In genomic region chr17:12288007-12288406, GRCh38 we compare ENCODE assay signal across 23 cellular contexts.
"Had no signal": no experiment of that assay in that cellular context is flagged by ENCODE, and none has a peak within 500 bp of the region (broad histone marks: within the 10 kb centered on the region; RNA-seq: fewer than 3 reads in every experiment).

No MANE protein-coding gene starts in this region.

- H3K9me3 Mint-ChIP-seq: activated T-cell treated with anti-CD3 and anti-CD28 coated beads, Interleukin-2, amount 50 U/mL, for 24 hours had no signal

- H3K4me2 ChIP-seq: KMS-11, PC-9 had no signal

- ATAC-seq: activated CD4-positive, CD25-positive, alpha-beta regulatory T cell treated with anti-CD3 and anti-CD28 coated beads, Interleukin-2, amount 50 U/mL, for 24 hours; activated CD8-positive, alpha-beta memory T cell treated with anti-CD3 and anti-CD28 coated beads, Interleukin-2, amount 10 ng/mL, durations not matched to agents 7 days and 5 days; body of pancreas had no signal

- H3K4me3 Mint-ChIP-seq: activated CD8-positive, alpha-beta memory T cell treated with anti-CD3 and anti-CD28 coated beads, Interleukin-2, amount 10 ng/mL, durations not matched to agents 7 days and 5 days; activated naive CD4-positive, alpha-beta T cell treated with anti-CD3 and anti-CD28 coated beads, Interleukin-2, amount 50 U/mL, for 24 hours; activated T-cell treated with anti-CD3 and anti-CD28 coated beads, Interleukin-2, amount 50 U/mL, for 24 hours; activated T-helper 1 cell treated with anti-CD3 and anti-CD28 coated beads, Interleukin-12 subunit alpha, Interleukin-12 subunit beta, Interleukin-2, Interleukin-4 antibody, amounts not matched to agents 30 ng/mL and 10 ng/mL and 1 ng/mL, durations not matched to agents 14 hours and 24 hours and 36 hours; T-helper 1 cell treated with Interleukin-12 subunit alpha and Interleukin-12 subunit beta and Interleukin-4 antibody, amounts not matched to agents 30 μg/mL and 1 μg/mL, for 36 hours had no signal

- H3K4me3 ChIP-seq: body of pancreas, MG63, PC-9 had no signal

- H3K9me3 ChIP-seq: body of pancreas, MG63 had no signal

- H3K27ac ChIP-seq: body of pancreas, KMS-11, PC-9 had no signal

- H3K36me3 ChIP-seq: MG63 had no signal

- H3K27ac Mint-ChIP-seq: activated CD8-positive, alpha-beta memory T cell treated with anti-CD3 and anti-CD28 coated beads, Interleukin-2, amount 10 ng/mL, durations not matched to agents 7 days and 5 days; activated naive CD4-positive, alpha-beta T cell treated with anti-CD3 and anti-CD28 coated beads, Interleukin-2, amount 50 U/mL, for 24 hours; activated T-cell treated with anti-CD3 and anti-CD28 coated beads, Interleukin-2, amount 50 U/mL, for 24 hours; activated T-helper 1 cell treated with anti-CD3 and anti-CD28 coated beads, Interleukin-12 subunit alpha, Interleukin-12 subunit beta, Interleukin-2, Interleukin-4 antibody, amounts not matched to agents 30 ng/mL and 10 ng/mL and 1 ng/mL, durations not matched to agents 14 hours and 24 hours and 36 hours; T-helper 1 cell treated with Interleukin-12 subunit alpha and Interleukin-12 subunit beta and Interleukin-4 antibody, amounts not matched to agents 30 μg/mL and 1 μg/mL, for 36 hours had no signal

- H3K4me1 Mint-ChIP-seq: activated CD8-positive, alpha-beta memory T cell treated with anti-CD3 and anti-CD28 coated beads, Interleukin-2, amount 10 ng/mL, durations not matched to agents 7 days and 5 days; activated naive CD4-positive, alpha-beta T cell treated with anti-CD3 and anti-CD28 coated beads, Interleukin-2, amount 50 U/mL, for 24 hours had no signal

- H2AFZ ChIP-seq: PC-9 had no signal

- H3K36me3 Mint-ChIP-seq: activated CD8-positive, alpha-beta memory T cell treated with anti-CD3 and anti-CD28 coated beads, Interleukin-2, amount 10 ng/mL, durations not matched to agents 7 days and 5 days; activated naive CD4-positive, alpha-beta T cell treated with anti-CD3 and anti-CD28 coated beads, Interleukin-2, amount 50 U/mL, for 24 hours had no signal

- H3K27me3 ChIP-seq: body of pancreas, MG63 had no signal

- H3K4me1 ChIP-seq: body of pancreas had no signal

- DNase-seq: activated CD4-positive, alpha-beta T cell treated with anti-CD3 and anti-CD28 coated beads for 48 hours; activated CD4-positive, alpha-beta T cell treated with anti-CD3 and anti-CD28 coated beads, Interleukin-2, amount 50 U/mL, for 48 hours; activated CD8-positive, alpha-beta memory T cell treated with anti-CD3 and anti-CD28 coated beads, Interleukin-2, amount 10 ng/mL, durations not matched to agents 7 days and 5 days; activated effector memory CD4-positive, alpha-beta T cell treated with Interleukin-2 at 50 U/mL for 16 hours; activated naive CD4-positive, alpha-beta T cell; activated T-cell treated with anti-CD3 and anti-CD28 coated beads, Interleukin-2, amount 50 U/mL, for 24 hours; aorta; body of pancreas; MG63; MV-4-11; NCI-H1092 treated with DMSO at 0.1 percent for 48 hours; NCI-H1417 treated with DMSO at 0.1 percent for 48 hours; NCI-H1694 treated with DMSO at 0.1 percent for 48 hours; NCI-H2029 treated with DMSO at 0.1 percent for 48 hours; NCI-H446; NCI-H524; PC-9; SHP77 treated with DMSO at 0.1 percent for 48 hours had no signal

- H3K27me3 Mint-ChIP-seq: activated CD8-positive, alpha-beta memory T cell treated with anti-CD3 and anti-CD28 coated beads, Interleukin-2, amount 10 ng/mL, durations not matched to agents 7 days and 5 days; activated naive CD4-positive, alpha-beta T cell treated with anti-CD3 and anti-CD28 coated beads, Interleukin-2, amount 50 U/mL, for 24 hours; activated T-cell treated with anti-CD3 and anti-CD28 coated beads, Interleukin-2, amount 50 U/mL, for 24 hours had no signal
